Comparison of ENCODE assay signal across 8 cellular contexts in genomic region chr11:61892085-61892370, GRCh38. TPM values are rescaled to one million over a fixed set of nuclear protein-coding genes. Genes with fewer than 3 reads are reported as not detected.
DNase-seq lines count a peak whose midpoint lies in the region; ATAC-seq and TF ChIP-seq lines count a peak whose summit lies in the region.

No MANE protein-coding gene starts in this region.

- H3K9me3 ChIP-seq in SU-DHL-6 (ENCODE audit: insufficient read depth, low read length) (no peaks in the 10 kb centered on the region), left ventricle myocardium inferior (replicated peaks) (no peaks in the 10 kb centered on the region)

- no peaks in the 10 kb centered on the region for H3K27me3 ChIP-seq in SU-DHL-6 (ENCODE audit: low read length)
- no peaks in the 10 kb centered on the region for H3K27me3 ChIP-seq in left ventricle myocardium inferior (ENCODE audit: low read depth)

- H3K4me3 ChIP-seq in SU-DHL-6 (ENCODE audit: insufficient read depth, low read length, poor library complexity, severe bottlenecking), result peak overlapping the region; percentile 71
- peak overlapping the region; percentile 98 for H3K4me3 ChIP-seq in left ventricle myocardium inferior

- intact Hi-C loops in left ventricle myocardium inferior (cut with micrococcal nuclease), result loop anchor here (10.0 kb wide), 1 partner anchor 97 kb away; the partner anchor contains the start of genes FEN1 and TMEM258

- H3K4me1 ChIP-seq in left ventricle myocardium inferior, result peaks cover 46% of the 10 kb centered on the region

- ATAC-seq in GM21825 (IDR thresholded peaks at IDR 0.05; ENCODE audit: unreplicated experiment), result peak; percentile 38
- peak; percentile 66 for ATAC-seq in stimulated activated effector memory CD8-positive, alpha-beta T cell treated with anti-CD3 and anti-CD28 coated beads, Interleukin-12 subunit alpha, Interleukin-12 subunit beta, amount 100 ng/mL, for 72 hours

- H3K4me2 ChIP-seq in SU-DHL-6 (ENCODE audit: low read depth, low read length, poor library complexity, severe bottlenecking), result peak overlapping the region; percentile 65

- H2AFZ ChIP-seq in SU-DHL-6 (ENCODE audit: low read depth, low read length, severe bottlenecking), result peak overlapping the region; percentile 85

- H3K9ac ChIP-seq in SU-DHL-6 (ENCODE audit: low read length), result peak overlapping the region; percentile 68

- H3K27ac ChIP-seq in SU-DHL-6 (ENCODE audit: low read depth, low read length), result peak overlapping the region; percentile 35
- peak overlapping the region; percentile 98 for H3K27ac ChIP-seq in left ventricle myocardium inferior (replicated peaks)

- no peaks in the 10 kb centered on the region for H3K9me2 ChIP-seq in SU-DHL-6 (replicated peaks; ENCODE audit: insufficient read depth, low read length)

- peak; percentile 62 for DNase-seq in COR-L47 (lab: John Stamatoyannopoulos, UW)
- no peak for DNase-seq in left ventricle myocardium inferior
- no peak for DNase-seq in stimulated activated effector memory CD8-positive, alpha-beta T cell treated with anti-CD3 and anti-CD28 coated beads, Interleukin-12 subunit alpha, Interleukin-12 subunit beta, amount 100 ng/mL, for 72 hours (ENCODE audit: low spot score in 2 of 2)
- DNase-seq in SHP77 (lab: John Stamatoyannopoulos, UW), result no peak
- no peak for DNase-seq in NOMO-1 (lab: John Stamatoyannopoulos, UW; ENCODE audit: unreplicated experiment in 2 of 2)
- DNase-seq in stimulated activated CD4-positive, alpha-beta T cell treated with anti-CD3 and anti-CD28 coated beads, Interleukin-12 subunit alpha, Interleukin-12 subunit beta, amount 100 ng/mL, for 4 hours, result no peak

- no peaks in the 10 kb centered on the region for H3K79me2 ChIP-seq in SU-DHL-6 (ENCODE audit: insufficient read depth, low read length)

- no peaks in the 10 kb centered on the region for H3K36me3 Mint-ChIP-seq in stimulated activated effector memory CD8-positive, alpha-beta T cell treated with anti-CD3 and anti-CD28 coated beads, Interleukin-12 subunit alpha, Interleukin-12 subunit beta, amount 100 ng/mL, for 72 hours

- H3K27ac Mint-ChIP-seq in stimulated activated effector memory CD8-positive, alpha-beta T cell treated with anti-CD3 and anti-CD28 coated beads, Interleukin-12 subunit alpha, Interleukin-12 subunit beta, amount 100 ng/mL, for 72 hours, result no peak overlapping the region

- H3K9me3 Mint-ChIP-seq in stimulated activated effector memory CD8-positive, alpha-beta T cell treated with anti-CD3 and anti-CD28 coated beads, Interleukin-12 subunit alpha, Interleukin-12 subunit beta, amount 100 ng/mL, for 72 hours, result no peaks in the 10 kb centered on the region

- H3F3A ChIP-seq in SU-DHL-6 (ENCODE audit: insufficient read depth), result peaks cover 7% of the 10 kb centered on the region; the same call in 1 of the 2 replicates

- peak overlapping the region; percentile 53 for H3K4me3 Mint-ChIP-seq in stimulated activated effector memory CD8-positive, alpha-beta T cell treated with anti-CD3 and anti-CD28 coated beads, Interleukin-12 subunit alpha, Interleukin-12 subunit beta, amount 100 ng/mL, for 72 hours

- H3K36me3 ChIP-seq in SU-DHL-6 (ENCODE audit: low read length), result no peaks in the 10 kb centered on the region
- no peaks in the 10 kb centered on the region for H3K36me3 ChIP-seq in left ventricle myocardium inferior

- TF ChIP-seq CTCF in SU-DHL-6 (IDR thresholded peaks at IDR 0.05; ENCODE audit: insufficient read depth, low read length, poor library complexity, severe bottlenecking) (no peak), left ventricle myocardium inferior (IDR thresholded peaks at IDR 0.05; ENCODE audit: borderline replicate concordance) (no peak)

- peaks cover 17% of the 10 kb centered on the region for H3K4me1 Mint-ChIP-seq in stimulated activated effector memory CD8-positive, alpha-beta T cell treated with anti-CD3 and anti-CD28 coated beads, Interleukin-12 subunit alpha, Interleukin-12 subunit beta, amount 100 ng/mL, for 72 hours

- no peaks in the 10 kb centered on the region for H4K20me1 ChIP-seq in SU-DHL-6 (ENCODE audit: low read depth, low read length)

RNA-seq across cellular contexts. Expression of gene FADS3, which starts 0.7 kb away (rescaled TPM):
- 65.5 TPM for total RNA-seq in left ventricle myocardium inferior

RNA-seq across cellular contexts. Expression of gene RAB3IL1, which starts 25.3 kb away (rescaled TPM):
- total RNA-seq in left ventricle myocardium inferior, result 9.5 TPM

RNA-seq across cellular contexts. Expression of gene BEST1, which starts 58.1 kb away (rescaled TPM):
- 0.58 TPM for total RNA-seq in left ventricle myocardium inferior
